14 cellular contexts compared by ENCODE assay signal in genomic region chr1:109273570-109274288, GRCh38. TPM values are rescaled to one million over a fixed set of nuclear protein-coding genes. Genes with fewer than 3 reads are reported as not detected.
DNase-seq lines count a peak whose midpoint lies in the region; ATAC-seq and TF ChIP-seq lines count a peak whose summit lies in the region.
"Had no signal": no experiment of that assay in that cellular context is flagged by ENCODE, and none has a peak within 500 bp of the region (broad histone marks: within the 10 kb centered on the region; RNA-seq: fewer than 3 reads in every experiment).

No MANE protein-coding gene starts in this region.

- peaks cover 6% of the 10 kb centered on the region for H3K36me3 Mint-ChIP-seq in MCF 10A (ENCODE audit: insufficient read depth, unreplicated experiment)

- H3K4me1 ChIP-seq in HCT116 (ENCODE audit: control insufficient read depth in 1 of 2, insufficient read depth in 2 of 2, low read length in 2 of 2) (peaks cover 35 to 47% of the 10 kb centered on the region in 2 experiments), spleen (peaks cover 0 to 34% (median 6%) of the 10 kb centered on the region in 6 donors), A673 (ENCODE audit: insufficient read depth, low read length, poor library complexity, severe bottlenecking) (no peaks in the 10 kb centered on the region)

- RAD21 ChIA-PET in HCT116 (lab: Charles Lee; ENCODE audit: low non-redundant PET in 1 of 2, low total read pairs in 2 of 2, uncharacterized antibody in 2 of 2, unreplicated experiment in 2 of 2): no interaction called here

- DNase-seq in HCT116 (ENCODE audit: low read depth, low spot score) (no peak), MCF 10A (ENCODE audit: unreplicated experiment) (no peak), kidney epithelial cell (ENCODE audit: low read depth) (no peak), spleen (peak; percentile 67), A673 (ENCODE audit: low spot score) (no peak), ACHN (no peak)
- DNase-seq: activated B cell treated with CpG ODN at 0.5 μM for 24 hours; activated T-cell treated with anti-CD3 and anti-CD28 coated beads for 4 hours; effector CD8-positive, alpha-beta T cell; Kasumi-1 had no signal

- H3K4me2 ChIP-seq in HCT116 (ENCODE audit: low read length): peak overlapping the region; percentile 48

- POLR2A ChIA-PET in HCT116 (lab: Charles Lee): no interaction called here
- POLR2A ChIA-PET in MCF 10A (lab: Yijun Ruan, JAX): interaction anchor here (0.9 to 2.0 kb wide), 8 partner anchors 9 to 174 kb away, joined by 3 to 20 read pairs (median 4); partner anchors contain the start of genes PSRC1, SARS1 and SORT1
- POLR2A ChIA-PET in A673 (lab: Charles Lee; ENCODE audit: low non-redundant PET): no interaction called here

- H3K9me3 ChIP-seq in HCT116 (ENCODE audit: control insufficient read depth in 1 of 2, insufficient read depth in 1 of 2, low read depth in 1 of 2, low read length in 2 of 2): no peaks in the 10 kb centered on the region
- no peaks in the 10 kb centered on the region for H3K9me3 ChIP-seq in spleen
- H3K9me3 ChIP-seq in A673 (ENCODE audit: low read depth, low read length, poor library complexity, severe bottlenecking): no peaks in the 10 kb centered on the region
- H3K9me3 ChIP-seq: adrenal gland had no signal

- no peak for TF ChIP-seq POLR2A in HCT116 (IDR thresholded peaks at IDR 0.05; ENCODE audit: borderline replicate concordance, extremely low read depth, insufficient read depth, insufficient read length)
- no peak for TF ChIP-seq POLR2A in spleen (IDR thresholded peaks at IDR 0.05)

- H3K4me3 Mint-ChIP-seq in MCF 10A (ENCODE audit: unreplicated experiment): peak overlapping the region; percentile 72
- H3K4me3 Mint-ChIP-seq: activated B cell treated with CpG ODN at 0.5 μM for 24 hours had no signal

- no peak for TF ChIP-seq RAD21 in HCT116 (IDR thresholded peaks at IDR 0.05; ENCODE audit: low read depth)

- TF ChIP-seq CTCF in HCT116 (IDR thresholded peaks at IDR 0.05 in 2 of 3, conservative IDR thresholded peaks at IDR 0.05 in 1 of 3; ENCODE audit: borderline replicate concordance in 1 of 3, insufficient read depth in 1 of 3, low read depth in 2 of 3, low read length in 2 of 3): no peak
- TF ChIP-seq CTCF in MCF 10A (IDR thresholded peaks at IDR 0.05; ENCODE audit: unreplicated experiment): no peak
- no peak for TF ChIP-seq CTCF in kidney epithelial cell (IDR thresholded peaks at IDR 0.05; ENCODE audit: insufficient read depth, low read length, poor library complexity, severe bottlenecking)
- no peak for TF ChIP-seq CTCF in spleen (IDR thresholded peaks at IDR 0.05 in 8 of 11, conservative IDR thresholded peaks at IDR 0.05 in 3 of 11)
- TF ChIP-seq CTCF in A673 (conservative IDR thresholded peaks at IDR 0.05; ENCODE audit: low read depth, low read length): no peak

- peak overlapping the region; percentile 79 for H3K27ac Mint-ChIP-seq in MCF 10A (ENCODE audit: low read depth, unreplicated experiment)
- H3K27ac Mint-ChIP-seq: activated B cell treated with CpG ODN at 0.5 μM for 24 hours had no signal

- no peaks in the 10 kb centered on the region for H3K27me3 Mint-ChIP-seq in MCF 10A (ENCODE audit: insufficient read depth, unreplicated experiment)
- H3K27me3 Mint-ChIP-seq: activated B cell treated with CpG ODN at 0.5 μM for 24 hours had no signal

- intact Hi-C loops in HCT116 (cut with micrococcal nuclease): no loop called here
- intact Hi-C loops in MCF 10A (cut with micrococcal nuclease): loop anchor here (1.0 kb wide), 1 partner anchor 10 kb away; no protein-coding TSS in a partner anchor
- intact Hi-C loops in spleen (cut with DNase I; ENCODE audit: low total_unique reads): no loop called here
- intact Hi-C loops in A673 (cut with micrococcal nuclease; ENCODE audit: unreplicated experiment): no loop called here

- BruUV-seq in HCT116 (replicated peaks; lab: Mats Ljungman, UMichigan) (no TSS peak), MCF 10A (replicated peaks; lab: Mats Ljungman, UMichigan) (no TSS peak), A673 (replicated peaks; lab: Mats Ljungman, UMichigan) (no TSS peak)

- H4K20me1 ChIP-seq in HCT116 (ENCODE audit: insufficient read depth): no peaks in the 10 kb centered on the region

- no peaks in the 10 kb centered on the region for H3K9me2 ChIP-seq in HCT116 (ENCODE audit: insufficient read depth)

- in situ Hi-C loops in ACHN (cut with HindIII; ENCODE audit: low pct_ligation_motif_present, low pct_unique_long_range_greater_than_20kb, low sequenced_read_pairs): loop anchor here (10.0 kb wide), 1 partner anchor 111 kb away; no protein-coding TSS in a partner anchor

- H3K36me3 ChIP-seq in HCT116 (ENCODE audit: control insufficient read depth in 1 of 2, insufficient read depth in 2 of 2, low read length in 2 of 2): peaks cover 0 to 2% of the 10 kb centered on the region in 2 experiments; a peak in 1 of 4 replicates
- peaks cover 5% of the 10 kb centered on the region for H3K36me3 ChIP-seq in kidney epithelial cell (ENCODE audit: control insufficient read depth, insufficient read depth, low read length)
- H3K36me3 ChIP-seq in spleen: no peaks in the 10 kb centered on the region
- peaks cover 18% of the 10 kb centered on the region for H3K36me3 ChIP-seq in A673 (ENCODE audit: insufficient read depth, low read length, poor library complexity, severe bottlenecking)
- H3K36me3 ChIP-seq: adrenal gland had no signal

- H3K9ac ChIP-seq in HCT116 (ENCODE audit: low read length): no peak overlapping the region

- H3K4me3 ChIP-seq in HCT116 (replicated peaks in 1 of 2; ENCODE audit: low read depth in 1 of 2, low read length in 2 of 2) (no peak overlapping the region), kidney epithelial cell (ENCODE audit: low read depth, low read length) (peak overlapping the region; percentile 4), spleen (no peak overlapping the region), A673 (ENCODE audit: low read depth, low read length, poor library complexity, severe bottlenecking) (no peak overlapping the region)
- H3K4me3 ChIP-seq: adrenal gland had no signal

- no peaks in the 10 kb centered on the region for H3K9me3 Mint-ChIP-seq in MCF 10A (ENCODE audit: unreplicated experiment)
- H3K9me3 Mint-ChIP-seq: activated B cell treated with CpG ODN at 0.5 μM for 24 hours had no signal

- no peaks in the 10 kb centered on the region for H3K79me2 ChIP-seq in HCT116 (ENCODE audit: insufficient read depth, low read length)

- ATAC-seq in HCT116 (no peak), GM18861 (IDR thresholded peaks at IDR 0.05; ENCODE audit: unreplicated experiment) (no peak), HG03571 (IDR thresholded peaks at IDR 0.05; ENCODE audit: unreplicated experiment) (no peak)

- peak overlapping the region; percentile 43; the same call in 1 of the 2 replicates for H3K27ac ChIP-seq in HCT116 (ENCODE audit: low read depth, low read length)
- no peak overlapping the region for H3K27ac ChIP-seq in spleen
- H3K27ac ChIP-seq in A673 (ENCODE audit: low read depth, low read length, poor library complexity, severe bottlenecking): no peak overlapping the region

- CTCF ChIA-PET in HCT116 (lab: Charles Lee): no interaction called here
- CTCF ChIA-PET in MCF 10A (lab: Yijun Ruan, JAX): interaction anchor here (0.6 to 1.4 kb wide), 4 partner anchors 10 to 125 kb away, joined by 3 to 4 read pairs (median 3); no protein-coding TSS in a partner anchor
- CTCF ChIA-PET in A673 (lab: Charles Lee): interaction anchor here (0.6 kb wide), 1 partner anchor 149 kb away, joined by 7 read pairs; no protein-coding TSS in a partner anchor

- no peaks in the 10 kb centered on the region for H3K27me3 ChIP-seq in HCT116 (ENCODE audit: insufficient read depth, low read length)
- H3K27me3 ChIP-seq in kidney epithelial cell (ENCODE audit: control insufficient read depth, insufficient read depth, low read length): no peaks in the 10 kb centered on the region
- H3K27me3 ChIP-seq in spleen (replicated peaks in 1 of 7): peaks cover 0 to 15% (median 0%) of the 10 kb centered on the region in 7 donors
- H3K27me3 ChIP-seq in A673 (replicated peaks; ENCODE audit: insufficient read depth, low read depth, low read length, poor library complexity): no peaks in the 10 kb centered on the region
- H3K27me3 ChIP-seq: adrenal gland had no signal

- H2AFZ ChIP-seq in HCT116 (ENCODE audit: low read depth, low read length, poor library complexity, severe bottlenecking): no peak overlapping the region

- WGBS in spleen, 5 donors: 57 to 66% (median 65%) methylated on average over 25 to 30 of the region's 30 CpGs

- H3K4me1 Mint-ChIP-seq in MCF 10A (ENCODE audit: insufficient read depth, unreplicated experiment): peaks cover 29% of the 10 kb centered on the region

TF ChIP-seq in HCT116, 20 proteins besides CTCF, POLR2A, EP300 and RAD21 (continues in another document):
- TF ChIP-seq CBX3 (IDR thresholded peaks at IDR 0.05; ENCODE audit: low read depth) (no peak), ZBTB33 (IDR thresholded peaks at IDR 0.05; ENCODE audit: extremely low read depth, insufficient replicate concordance, low read length) (no peak)

RNA-seq across cellular contexts. Expression of gene PSRC1, which starts 9.2 kb away (rescaled TPM):
- total RNA-seq in HCT116 (2021; ENCODE audit: unreplicated experiment) (44.8 TPM), MCF 10A (2022) (13.0 and 19.4 TPM in 2 replicates), kidney epithelial cell (5.5 and 8.2 TPM in 2 replicates), spleen (1 to 10 TPM; 2.0 to 9.3 (median 3.1) TPM), A673 (2021) (75.0 and 85.2 TPM in 2 replicates)
- 33.0 and 47.9 TPM in 2 replicates for polyA plus RNA-seq in HCT116 (2012)
- 1 to 10 TPM; 3.5 to 3.9 (median 3.5) TPM for polyA plus RNA-seq in spleen
- total RNA-seq: activated B cell treated with CpG ODN at 0.5 μM for 24 hours had no signal

RNA-seq across cellular contexts. Expression of gene CELSR2, which starts 24.4 kb away (rescaled TPM):
- total RNA-seq in HCT116 (2021; ENCODE audit: unreplicated experiment): 17.1 TPM
- 12.6 and 14.1 TPM in 2 replicates for polyA plus RNA-seq in HCT116 (2012)
- 6.9 and 7.2 TPM in 2 replicates for total RNA-seq in MCF 10A (2022)
- total RNA-seq in kidney epithelial cell: 18.1 and 19.4 TPM in 2 replicates
- total RNA-seq in spleen: 1 to 10 TPM in 5 of 7 donors, under 1 TPM in 2; 0.79 to 2.9 (median 1.4) TPM
- polyA plus RNA-seq in spleen: under 1 TPM; 0.20 to 0.54 (median 0.46) TPM
- 30.2 and 32.6 TPM in 2 replicates for total RNA-seq in A673 (2021)

RNA-seq across cellular contexts. Expression of gene MYBPHL, which starts 33.1 kb away (rescaled TPM):
- total RNA-seq in HCT116 (2021; ENCODE audit: unreplicated experiment) (1.0 TPM), MCF 10A (2022) (1.1 TPM in 1 of 2 replicates, not detected in the other), kidney epithelial cell (not detected in 2 replicates), spleen (not detected), A673 (2021) (not detected in 2 replicates)
- not detected in 2 replicates for polyA plus RNA-seq in HCT116 (2012)
- not detected for polyA plus RNA-seq in spleen
- total RNA-seq: activated B cell treated with CpG ODN at 0.5 μM for 24 hours, mesenteric fat pad had no signal
